24 cellular contexts compared by ENCODE assay signal in genomic region chr22:44950806-44951509, GRCh38.
"Had no signal": no experiment of that assay in that cellular context is flagged by ENCODE, and none has a peak within 500 bp of the region (broad histone marks: within the 10 kb centered on the region; RNA-seq: fewer than 3 reads in every experiment).

No MANE protein-coding gene starts in this region.

- H3K4me2 ChIP-seq: SK-N-SH had no signal

- H3K9me3 ChIP-seq: SK-N-SH had no signal

- H3K9me3 Mint-ChIP-seq: T-helper 1 cell treated with Interleukin-12 subunit alpha and Interleukin-12 subunit beta and Interleukin-4 antibody, amounts not matched to agents 30 μg/mL and 1 μg/mL, for 36 hours had no signal

- H3K27ac Mint-ChIP-seq: T-cell; T-helper 1 cell treated with Interleukin-12 subunit alpha and Interleukin-12 subunit beta and Interleukin-4 antibody, amounts not matched to agents 30 μg/mL and 1 μg/mL, for 36 hours had no signal

- DNase-seq: KBM-7, MV-4-11, NCI-H1092, NCI-H1105 treated with DMSO at 0.1 percent for 48 hours, NCI-H1417 treated with DMSO at 0.1 percent for 48 hours, NCI-H146, NCI-H1694 treated with DMSO at 0.1 percent for 48 hours, NCI-H1930, NCI-H2081, NCI-H2107, NCI-H226, NCI-H446, NCI-H510A, NCI-H524 treated with DMSO at 0.1 percent for 48 hours, NCI-H69, NCI-H774, RPMI8226, SHP77, SK-N-SH, SW 1271, T-cell had no signal

- H3K4me3 Mint-ChIP-seq: IgD-negative memory B cell; T-cell; T-helper 1 cell treated with Interleukin-12 subunit alpha and Interleukin-12 subunit beta and Interleukin-4 antibody, amounts not matched to agents 30 μg/mL and 1 μg/mL, for 36 hours had no signal

- H3K27ac ChIP-seq: HL-60 had no signal

- H3K36me3 Mint-ChIP-seq: IgD-negative memory B cell, T-cell had no signal

- H3K4me1 Mint-ChIP-seq: T-cell had no signal

- H3K9ac ChIP-seq: SK-N-SH had no signal

- ATAC-seq: T-cell had no signal
